ENCODE assay signal across 12 cellular contexts in genomic region chr4:1177274-1178141, GRCh38. TPM values are rescaled to one million over a fixed set of nuclear protein-coding genes. Genes with fewer than 3 reads are reported as not detected.
DNase-seq lines count a peak whose midpoint lies in the region; ATAC-seq and TF ChIP-seq lines count a peak whose summit lies in the region.
"Had no signal": no experiment of that assay in that cellular context is flagged by ENCODE, and none has a peak within 500 bp of the region (broad histone marks: within the 10 kb centered on the region; RNA-seq: fewer than 3 reads in every experiment).

No MANE protein-coding gene starts in this region.

- H3K36me3 ChIP-seq in esophagus squamous epithelium: no peaks in the 10 kb centered on the region
- no peaks in the 10 kb centered on the region for H3K36me3 ChIP-seq in prostate gland

- WGBS in esophagus squamous epithelium, 2 donors: 50 to 55% methylated on average over 7 to 13 of the region's 28 CpGs
- WGBS in prostate gland: 72% methylated on average over 28 of the region's 28 CpGs

- ATAC-seq in HG03457 (IDR thresholded peaks at IDR 0.05; ENCODE audit: unreplicated experiment): no peak

- TF ChIP-seq CTCF in esophagus squamous epithelium (IDR thresholded peaks at IDR 0.05) (no peak), prostate gland (IDR thresholded peaks at IDR 0.05) (no peak)

- H3K4me1 ChIP-seq in esophagus squamous epithelium (peaks cover 23 to 50% (median 26%) of the 10 kb centered on the region in 3 donors), prostate gland (replicated peaks) (peaks cover 3% of the 10 kb centered on the region)

- TF ChIP-seq POLR2A in esophagus squamous epithelium (IDR thresholded peaks at IDR 0.05) (peak in 1 of 4 donors; percentile 11), prostate gland (IDR thresholded peaks at IDR 0.05) (peak; percentile 13)

- intact Hi-C loops in esophagus squamous epithelium (cut with DNase I) (no loop called here), prostate gland (cut with DNase I) (no loop called here)

- H3K9me3 ChIP-seq in esophagus squamous epithelium: peaks cover 0 to 3% (median 0%) of the 10 kb centered on the region in 3 donors
- no peaks in the 10 kb centered on the region for H3K9me3 ChIP-seq in prostate gland

- H3K27me3 ChIP-seq in esophagus squamous epithelium (peaks cover 0 to 1% (median 0%) of the 10 kb centered on the region in 4 donors), prostate gland (replicated peaks; ENCODE audit: insufficient read depth) (no peaks in the 10 kb centered on the region)

- DNase-seq in D341Med (ENCODE audit: low spot score) (peak; percentile 30), NCI-H82 treated with DMSO at 0.1 percent for 48 hours (lab: John Stamatoyannopoulos, UW; ENCODE audit: unreplicated experiment) (peak; percentile 19), esophagus squamous epithelium (lab: John Stamatoyannopoulos, UW) (no peak), prostate gland (ENCODE audit: low spot score) (no peak), SIG-M5 (lab: John Stamatoyannopoulos, UW) (no peak), SKM-1 (lab: John Stamatoyannopoulos, UW; ENCODE audit: unreplicated experiment) (no peak), HK-2 (ENCODE audit: unreplicated experiment) (no peak)
- DNase-seq: activated naive CD4-positive, alpha-beta T cell treated with anti-CD3 and anti-CD28 coated beads, Interleukin-2, amount 50 U/mL, for 16 hours; Kasumi-1; naive B cell had no signal

- H3K27ac ChIP-seq in esophagus squamous epithelium (peak overlapping the region; percentile 57 to 78 (median 70)), prostate gland (no peak overlapping the region)
- H3K27ac ChIP-seq: epithelial cell of prostate had no signal

- H3K4me3 ChIP-seq in esophagus squamous epithelium (no peak overlapping the region), prostate gland (no peak overlapping the region)

RNA-seq across cellular contexts. Expression of gene SPON2, which starts 5.1 kb away (rescaled TPM):
- total RNA-seq in esophagus squamous epithelium (10 to 100 TPM; 14.5 to 53.4 (median 21.3) TPM), prostate gland (100 to 1,000 TPM; 107 to 134 TPM)

Comparison
In these comparisons a context has a peak if more than half of its experiments do, and no peak if none do; other contexts are left out.
1. DNase-seq: peak in D341Med (single experiment) and NCI-H82 treated with DMSO at 0.1 percent for 48 hours (single experiment); none in esophagus squamous epithelium (single experiment), prostate gland (single experiment), SIG-M5 (single experiment), SKM-1 (single experiment) and HK-2 (single experiment).
2. H3K27ac ChIP-seq: peak in esophagus squamous epithelium (4 of 4); none in prostate gland (0 of 2).